ENCODE assay signal across 14 cellular contexts in genomic region chr3:158471639-158472294, GRCh38.
DNase-seq lines count a peak whose midpoint lies in the region; ATAC-seq, FAIRE-seq and TF ChIP-seq lines count a peak whose summit lies in the region.
"Had no signal": no experiment of that assay in that cellular context is flagged by ENCODE, and none has a peak within 500 bp of the region (broad histone marks: within the 10 kb centered on the region; RNA-seq: fewer than 3 reads in every experiment).

No MANE protein-coding gene starts in this region.

- no peaks in the 10 kb centered on the region for H3K27me3 Mint-ChIP-seq in T-cell
- H3K27me3 Mint-ChIP-seq in activated T-cell treated with anti-CD3 and anti-CD28 coated beads, Interleukin-2, amount 50 U/mL, for 24 hours = no peaks in the 10 kb centered on the region
- H3K27me3 Mint-ChIP-seq: activated naive CD8-positive, alpha-beta T cell had no signal

- H3K36me3 Mint-ChIP-seq in T-cell = peaks cover 27% of the 10 kb centered on the region
- H3K36me3 Mint-ChIP-seq in activated T-cell treated with anti-CD3 and anti-CD28 coated beads, Interleukin-2, amount 50 U/mL, for 24 hours (ENCODE audit: low read depth) = peaks cover 18% of the 10 kb centered on the region

- H3K27ac ChIP-seq in RWPE1 = no peak overlapping the region

- H3K4me3 ChIP-seq in fibroblast of pulmonary artery (replicated peaks; ENCODE audit: low read depth, low read length) = no peak overlapping the region
- no peak overlapping the region for H3K4me3 ChIP-seq in retinal pigment epithelial cell (ENCODE audit: low read length)
- H3K4me3 ChIP-seq: GM23338 had no signal

- POLR2A ChIA-PET in RWPE1 (lab: Yijun Ruan, JAX; ENCODE audit: low non-redundant PET) = no interaction called here
- POLR2A ChIA-PET in T-cell (lab: Charles Lee) = interaction anchor here in 1 of 2 donors (0.6 kb wide), 1 partner anchor 23 kb away, joined by 3 read pairs; no protein-coding TSS in a partner anchor

- intact Hi-C loops in posterior cingulate gyrus (cut with DNase I) = no loop called here

- no peak for TF ChIP-seq POLR2A in GM12892 (IDR thresholded peaks at IDR 0.05; ENCODE audit: low read depth, low read length)

- ATAC-seq in T-cell (replicated peaks in 1 of 4) = no peak
- ATAC-seq: GM23338 had no signal

- DNase-seq in GM04503 (ENCODE audit: low read depth) = peak; percentile 84
- DNase-seq in RWPE1 (ENCODE audit: low spot score) = peak; percentile 31
- DNase-seq in fibroblast of pulmonary artery (ENCODE audit: low read depth) = peak; percentile 96
- peak; percentile 94 for DNase-seq in retinal pigment epithelial cell (ENCODE audit: low read depth)
- DNase-seq in T-cell = no peak
- DNase-seq in activated T-cell treated with anti-CD3 and anti-CD28 coated beads, Interleukin-2, amount 50 U/mL, for 24 hours = no peak
- no peak for DNase-seq in posterior cingulate gyrus
- no peak for DNase-seq in GM12892 (ENCODE audit: insufficient read length)
- DNase-seq: hippocampal formation, NCI-H1105, NCI-H69, SIG-M5 had no signal

- CTCF ChIA-PET in RWPE1 (lab: Yijun Ruan, JAX) (no interaction called here), T-cell (lab: Charles Lee) (no interaction called here)

- H3K4me1 Mint-ChIP-seq in T-cell = no peaks in the 10 kb centered on the region
- H3K4me1 Mint-ChIP-seq in activated T-cell treated with anti-CD3 and anti-CD28 coated beads, Interleukin-2, amount 50 U/mL, for 24 hours (ENCODE audit: low read depth) = no peaks in the 10 kb centered on the region
- H3K4me1 Mint-ChIP-seq: GM23338 had no signal

- no peak overlapping the region for H3K27ac Mint-ChIP-seq in T-cell
- H3K27ac Mint-ChIP-seq in activated T-cell treated with anti-CD3 and anti-CD28 coated beads, Interleukin-2, amount 50 U/mL, for 24 hours = no peak overlapping the region
- H3K27ac Mint-ChIP-seq: activated naive CD8-positive, alpha-beta T cell; GM23338 had no signal

- FAIRE-seq in GM12892 (lab: Jason Lieb, UNC) = no peak

- no peak overlapping the region for H3K4me3 Mint-ChIP-seq in T-cell
- H3K4me3 Mint-ChIP-seq in activated T-cell treated with anti-CD3 and anti-CD28 coated beads, Interleukin-2, amount 50 U/mL, for 24 hours = no peak overlapping the region
- H3K4me3 Mint-ChIP-seq: activated naive CD8-positive, alpha-beta T cell; GM23338 had no signal

- no peaks in the 10 kb centered on the region for H3K9me3 Mint-ChIP-seq in T-cell
- peaks cover 3% of the 10 kb centered on the region for H3K9me3 Mint-ChIP-seq in activated T-cell treated with anti-CD3 and anti-CD28 coated beads, Interleukin-2, amount 50 U/mL, for 24 hours
- H3K9me3 Mint-ChIP-seq: GM23338 had no signal

- no peak for TF ChIP-seq CTCF in RWPE1 (conservative IDR thresholded peaks at IDR 0.05; ENCODE audit: low read depth)
- TF ChIP-seq CTCF in fibroblast of pulmonary artery (IDR thresholded peaks at IDR 0.05; ENCODE audit: low read length, missing control alignments) = no peak
- TF ChIP-seq CTCF in retinal pigment epithelial cell (conservative IDR thresholded peaks at IDR 0.05; ENCODE audit: low read depth, low read length) = no peak

Comparison
In these comparisons a context has a peak if more than half of its experiments do, and no peak if none do; other contexts are left out.
1. DNase-seq: peak in GM04503 (single experiment), RWPE1 (single experiment), fibroblast of pulmonary artery (single experiment) and retinal pigment epithelial cell (single experiment); none in T-cell (0 of 34), activated T-cell treated with anti-CD3 and anti-CD28 coated beads, Interleukin-2, amount 50 U/mL, for 24 hours (single experiment), posterior cingulate gyrus (0 of 10) and GM12892 (single experiment).